Comparison of ENCODE assay signal across 9 cellular contexts in genomic region chr4:60846678-60847077, GRCh38.
"Had no signal": no experiment of that assay in that cellular context is flagged by ENCODE, and none has a peak within 500 bp of the region (broad histone marks: within the 10 kb centered on the region; RNA-seq: fewer than 3 reads in every experiment).

No MANE protein-coding gene starts in this region.

- H3K4me1 Mint-ChIP-seq: H9, IgD-negative memory B cell had no signal

- DNase-seq: GM23248, H9, HCEC 1CT, Kasumi-1, KG1 had no signal

- H2AFZ ChIP-seq: GM23248 had no signal

- H3K4me3 ChIP-seq: GM23248 had no signal

- H3K4me3 Mint-ChIP-seq: H9, IgD-negative memory B cell had no signal

- FAIRE-seq: H1, H54 had no signal

- H3K27ac Mint-ChIP-seq: H9, IgD-negative memory B cell had no signal

- H3K27me3 Mint-ChIP-seq: IgD-negative memory B cell had no signal

- H3K27ac ChIP-seq: GM23248, HL-60 had no signal

- H3K9ac ChIP-seq: GM23248 had no signal

- H3K36me3 Mint-ChIP-seq: IgD-negative memory B cell had no signal

- H3K9me3 Mint-ChIP-seq: H9 had no signal
